ENCODE assay signal across 15 cellular contexts in genomic region chr2:69300650-69301049, GRCh38.
DNase-seq lines count a peak whose midpoint lies in the region; ATAC-seq lines count a peak whose summit lies in the region.
"Had no signal": no experiment of that assay in that cellular context is flagged by ENCODE, and none has a peak within 500 bp of the region (broad histone marks: within the 10 kb centered on the region; RNA-seq: fewer than 3 reads in every experiment).

No MANE protein-coding gene starts in this region.

- peaks cover 17% of the 10 kb centered on the region for H3K4me1 ChIP-seq in adipocyte (ENCODE audit: control insufficient read depth, insufficient read depth, low read length)

- H3K27me3 ChIP-seq in adipocyte (replicated peaks; ENCODE audit: control insufficient read depth, insufficient read depth, low read length): no peaks in the 10 kb centered on the region

- H3K9ac ChIP-seq in adipocyte (ENCODE audit: low read length): no peak overlapping the region

- H3K9me3 ChIP-seq in adipocyte (ENCODE audit: control insufficient read depth, low read length): peaks cover 7% of the 10 kb centered on the region

- ATAC-seq in GM18519 (IDR thresholded peaks at IDR 0.05; ENCODE audit: low FRiP score, unreplicated experiment) (no peak), HG03378 (IDR thresholded peaks at IDR 0.05; ENCODE audit: unreplicated experiment) (no peak), HG03521 (IDR thresholded peaks at IDR 0.05; ENCODE audit: unreplicated experiment) (no peak)
- ATAC-seq: CD8-positive, alpha-beta T cell had no signal

- no peak overlapping the region for H3K4me3 ChIP-seq in adipocyte (ENCODE audit: low read length)

- DNase-seq in CD1c-positive myeloid dendritic cell (ENCODE audit: extremely low spot score) (peak; percentile 14), NOMO-1 treated with DMSO at 0.1 percent for 48 hours (lab: John Stamatoyannopoulos, UW; ENCODE audit: unreplicated experiment) (peak; percentile 76), adipocyte (ENCODE audit: low read depth) (peak; percentile 25), iris pigment epithelial cell (ENCODE audit: low read depth) (peak; percentile 78), NCI-H446 (lab: John Stamatoyannopoulos, UW) (no peak)
- DNase-seq: CD8-positive, alpha-beta T cell; DMS79 treated with DMSO at 0.1 percent for 48 hours; Kasumi-1; NCI-H1048; NCI-H146; NCI-H2081 treated with DMSO at 0.1 percent for 48 hours; NCI-H526 treated with DMSO at 0.1 percent for 48 hours had no signal

- H3K36me3 ChIP-seq in adipocyte (ENCODE audit: control insufficient read depth, insufficient read depth, low read length, severe bottlenecking): no peaks in the 10 kb centered on the region

Comparison
In these comparisons a context has a peak if more than half of its experiments do, and no peak if none do; other contexts are left out.
1. DNase-seq: peak in CD1c-positive myeloid dendritic cell (single experiment), NOMO-1 treated with DMSO at 0.1 percent for 48 hours (single experiment), adipocyte (single experiment) and iris pigment epithelial cell (single experiment); none in NCI-H446 (0 of 2).